ENCODE assay signal across 25 cellular contexts in the genomic region with DNA sequence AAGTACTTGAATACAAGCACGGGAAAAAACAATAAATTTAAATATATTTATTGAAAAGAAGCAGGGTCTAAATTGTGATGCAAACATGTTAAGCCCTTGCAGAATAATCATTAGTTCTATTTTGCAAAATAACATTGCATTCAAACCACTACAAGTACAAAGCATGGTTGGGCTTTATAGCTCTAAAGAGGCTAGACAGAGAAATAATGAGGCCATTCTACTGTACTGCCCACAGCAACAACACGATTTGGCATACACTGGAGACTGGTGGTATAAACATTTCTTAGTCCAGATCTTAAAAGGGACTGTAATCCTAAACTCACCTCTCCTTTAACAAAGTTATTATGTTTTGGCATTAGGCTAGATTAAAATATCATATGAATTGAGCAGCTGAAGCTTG.
A peak's percentile ranks its signal among the peaks of the same experiment; 100 is the strongest.
DNase-seq lines count a peak whose midpoint lies in the region; TF ChIP-seq lines count a peak whose summit lies in the region.
"Had no signal": no experiment of that assay in that cellular context is flagged by ENCODE, and none has a peak within 500 bp of the region (broad histone marks: within the 10 kb centered on the region; RNA-seq: fewer than 3 reads in every experiment).

No MANE protein-coding gene starts in this region.

- H3K27me3 Mint-ChIP-seq in brain = no peaks in the 10 kb centered on the region
- no peaks in the 10 kb centered on the region for H3K27me3 Mint-ChIP-seq in T-helper 2 cell treated with Interferon-gamma antibody and Interleukin-4, amounts not matched to agents 5 μg/mL and 100 μg/mL, for 36 hours (ENCODE audit: low read depth)

- H3K36me3 Mint-ChIP-seq in brain = no peaks in the 10 kb centered on the region
- no peaks in the 10 kb centered on the region for H3K36me3 Mint-ChIP-seq in T-helper 2 cell treated with Interferon-gamma antibody and Interleukin-4, amounts not matched to agents 5 μg/mL and 100 μg/mL, for 36 hours (ENCODE audit: low read depth)
- H3K36me3 Mint-ChIP-seq: CD14-positive monocyte; CD4-positive, alpha-beta memory T cell; CD4-positive, CD25-positive, alpha-beta regulatory T cell; CD8-positive, alpha-beta memory T cell had no signal

- intact Hi-C loops in prostate gland (cut with DNase I) = no loop called here

- H3K27ac ChIP-seq in muscle layer of colon (ENCODE audit: low read depth, low read length) = peak overlapping the region; percentile 7
- peak overlapping the region; percentile 18 for H3K27ac ChIP-seq in stomach smooth muscle (ENCODE audit: low read length)
- no peak overlapping the region for H3K27ac ChIP-seq in prostate gland
- H3K27ac ChIP-seq: BLaER1 had no signal

- DNase-seq in HAP-1 (ENCODE audit: low spot score in 2 of 2) (peak; percentile 48 to 95), prostate gland (ENCODE audit: low spot score) (no peak)
- DNase-seq in T-helper 2 cell treated with Interferon-gamma antibody and Interleukin-4, amounts not matched to agents 5 μg/mL and 100 μg/mL, for 36 hours (ENCODE audit: low spot score) = no peak
- DNase-seq in stimulated activated CD4-positive, alpha-beta T cell treated with anti-CD3 and anti-CD28 coated beads, Interleukin-12 subunit alpha, Interleukin-12 subunit beta, amount 100 ng/mL, for 4 hours = no peak
- DNase-seq: 8988T; ACHN; BE2C; C1 segment of cervical spinal cord; CD4-positive, alpha-beta memory T cell; CD4-positive, CD25-positive, alpha-beta regulatory T cell; CD8-positive, alpha-beta memory T cell; COR-L47; DMS 273 treated with DMSO at 0.1 percent for 48 hours; DMS153; DMS53; DMS79; DND-41; EL; GDM1 had no signal

- no peak overlapping the region for H3K4me3 Mint-ChIP-seq in brain
- H3K4me3 Mint-ChIP-seq in T-helper 2 cell treated with Interferon-gamma antibody and Interleukin-4, amounts not matched to agents 5 μg/mL and 100 μg/mL, for 36 hours = no peak overlapping the region
- H3K4me3 Mint-ChIP-seq: CD14-positive monocyte; CD4-positive, alpha-beta memory T cell; CD4-positive, CD25-positive, alpha-beta regulatory T cell; CD8-positive, alpha-beta memory T cell had no signal

- TF ChIP-seq POLR2A in prostate gland (IDR thresholded peaks at IDR 0.05) = no peak

- TF ChIP-seq CTCF in brain (conservative IDR thresholded peaks at IDR 0.05) (no peak), prostate gland (IDR thresholded peaks at IDR 0.05) (no peak)

- H3K27ac Mint-ChIP-seq in brain = peak overlapping the region in 3 of 5 experiments; percentile 7 to 68 (median 29)
- H3K27ac Mint-ChIP-seq in T-helper 2 cell treated with Interferon-gamma antibody and Interleukin-4, amounts not matched to agents 5 μg/mL and 100 μg/mL, for 36 hours = no peak overlapping the region
- H3K27ac Mint-ChIP-seq: CD14-positive monocyte; CD4-positive, alpha-beta memory T cell; CD4-positive, CD25-positive, alpha-beta regulatory T cell; CD8-positive, alpha-beta memory T cell had no signal

- H3K4me1 ChIP-seq in HAP-1 (peaks cover 20% of the 10 kb centered on the region), muscle layer of colon (ENCODE audit: insufficient read depth, low read length) (peaks cover 55% of the 10 kb centered on the region), stomach smooth muscle (ENCODE audit: control insufficient read depth, insufficient read depth, low read length) (peaks cover 27% of the 10 kb centered on the region), prostate gland (replicated peaks) (no peaks in the 10 kb centered on the region)
- H3K4me1 ChIP-seq: BE2C, BLaER1 had no signal

- 44% methylated on average over 2 of the region's 2 CpGs for WGBS in prostate gland

- in situ Hi-C loops in HAP-1 (cut with MboI; ENCODE audit: low sequenced_read_pairs) = no loop called here

- H3K9ac ChIP-seq in muscle layer of colon (ENCODE audit: low read length) (no peak overlapping the region), stomach smooth muscle (ENCODE audit: low read length in 2 of 2) (no peak overlapping the region)
- H3K9ac ChIP-seq: BLaER1 had no signal

- H3K36me3 ChIP-seq in HAP-1 (replicated peaks) (no peaks in the 10 kb centered on the region), muscle layer of colon (ENCODE audit: insufficient read depth, low read length) (no peaks in the 10 kb centered on the region), stomach smooth muscle (ENCODE audit: control insufficient read depth in 2 of 2, insufficient read depth in 2 of 2, low read length in 2 of 2) (no peaks in the 10 kb centered on the region), prostate gland (no peaks in the 10 kb centered on the region)
- H3K36me3 ChIP-seq: BE2C, BLaER1 had no signal

- no peak overlapping the region for H3K4me3 ChIP-seq in HAP-1
- no peak overlapping the region for H3K4me3 ChIP-seq in muscle layer of colon (ENCODE audit: low read depth in 1 of 2, low read length in 2 of 2)
- H3K4me3 ChIP-seq in stomach smooth muscle (ENCODE audit: low read length in 2 of 2) = no peak overlapping the region
- H3K4me3 ChIP-seq in prostate gland = no peak overlapping the region
- H3K4me3 ChIP-seq: BLaER1, GM12878 had no signal

- H3K4me1 Mint-ChIP-seq in brain = peaks cover 14% of the 10 kb centered on the region
- H3K4me1 Mint-ChIP-seq in T-helper 2 cell treated with Interferon-gamma antibody and Interleukin-4, amounts not matched to agents 5 μg/mL and 100 μg/mL, for 36 hours (ENCODE audit: low read depth) = no peaks in the 10 kb centered on the region
- H3K4me1 Mint-ChIP-seq: CD4-positive, alpha-beta memory T cell; CD4-positive, CD25-positive, alpha-beta regulatory T cell; CD8-positive, alpha-beta memory T cell had no signal

- H3K9me3 ChIP-seq in HAP-1 (no peaks in the 10 kb centered on the region), muscle layer of colon (ENCODE audit: low read length) (no peaks in the 10 kb centered on the region), stomach smooth muscle (ENCODE audit: control insufficient read depth in 2 of 2, low read length in 2 of 2) (no peaks in the 10 kb centered on the region), prostate gland (no peaks in the 10 kb centered on the region)
- H3K9me3 ChIP-seq: BE2C, BLaER1 had no signal

- H3K9me3 Mint-ChIP-seq in brain = peaks cover 0 to 3% (median 0%) of the 10 kb centered on the region in 5 experiments
- no peaks in the 10 kb centered on the region for H3K9me3 Mint-ChIP-seq in T-helper 2 cell treated with Interferon-gamma antibody and Interleukin-4, amounts not matched to agents 5 μg/mL and 100 μg/mL, for 36 hours
- H3K9me3 Mint-ChIP-seq: CD4-positive, CD25-positive, alpha-beta regulatory T cell; CD8-positive, alpha-beta memory T cell had no signal

- H3K27me3 ChIP-seq in HAP-1 (ENCODE audit: low read depth) (no peaks in the 10 kb centered on the region), muscle layer of colon (ENCODE audit: control insufficient read depth in 1 of 2, insufficient read depth in 2 of 2, low read length in 2 of 2) (no peaks in the 10 kb centered on the region), stomach smooth muscle (ENCODE audit: control insufficient read depth in 1 of 2, insufficient read depth in 2 of 2, low read length in 2 of 2) (no peaks in the 10 kb centered on the region), prostate gland (replicated peaks; ENCODE audit: insufficient read depth) (no peaks in the 10 kb centered on the region)
- H3K27me3 ChIP-seq: BE2C, BLaER1 had no signal

Comparison
In these comparisons a context has a peak if more than half of its experiments do, and no peak if none do; other contexts are left out.
1. DNase-seq: peak in HAP-1 (2 of 2); none in T-helper 2 cell treated with Interferon-gamma antibody and Interleukin-4, amounts not matched to agents 5 μg/mL and 100 μg/mL, for 36 hours (single experiment), prostate gland (single experiment) and stimulated activated CD4-positive, alpha-beta T cell treated with anti-CD3 and anti-CD28 coated beads, Interleukin-12 subunit alpha, Interleukin-12 subunit beta, amount 100 ng/mL, for 4 hours (single experiment).
2. H3K27ac ChIP-seq: peak in muscle layer of colon (single experiment) and stomach smooth muscle (single experiment); none in prostate gland (0 of 2).